18 cellular contexts compared by ENCODE assay signal in the genomic region with DNA sequence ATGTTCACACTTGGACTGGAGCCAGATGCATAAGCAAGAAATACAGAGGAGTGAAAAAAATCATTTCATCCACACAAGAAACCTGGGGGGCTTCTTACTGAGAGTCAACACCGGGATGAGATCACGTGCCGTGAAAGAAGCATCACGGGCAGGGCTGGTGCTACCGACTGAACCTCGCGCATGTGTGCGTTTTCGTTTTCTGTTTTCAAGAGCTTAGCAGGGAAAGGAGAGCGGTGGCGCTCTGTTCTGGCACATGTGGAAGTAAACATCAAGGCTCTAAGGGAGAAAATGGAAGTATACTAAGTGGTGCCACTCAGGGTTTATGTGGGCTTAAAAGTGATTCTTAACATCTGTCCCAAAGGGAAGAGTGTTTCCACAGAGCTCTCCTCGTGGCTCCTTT. TPM values are rescaled to one million over a fixed set of nuclear protein-coding genes. Genes with fewer than 3 reads are reported as not detected.
DNase-seq lines count a peak whose midpoint lies in the region; ATAC-seq and TF ChIP-seq lines count a peak whose summit lies in the region.
"Had no signal": no experiment of that assay in that cellular context is flagged by ENCODE, and none has a peak within 500 bp of the region (broad histone marks: within the 10 kb centered on the region; RNA-seq: fewer than 3 reads in every experiment).

No MANE protein-coding gene starts in this region.

- H3K9me3 ChIP-seq in Panc1 (ENCODE audit: control insufficient read depth, insufficient read depth, low read depth, low read length): no peaks in the 10 kb centered on the region
- H3K9me3 ChIP-seq in testis: no peaks in the 10 kb centered on the region
- H3K9me3 ChIP-seq in effector memory CD4-positive, alpha-beta T cell (ENCODE audit: control insufficient read depth, low read length): no peaks in the 10 kb centered on the region
- H3K9me3 ChIP-seq: BLaER1, body of pancreas, HAP-1 had no signal

- peaks cover 80% of the 10 kb centered on the region for H3K4me1 Mint-ChIP-seq in central memory CD8-positive, alpha-beta T cell
- peaks cover 94% of the 10 kb centered on the region for H3K4me1 Mint-ChIP-seq in nephron
- H3K4me1 Mint-ChIP-seq in MCF 10A (ENCODE audit: insufficient read depth, unreplicated experiment): peaks cover 60% of the 10 kb centered on the region

- H3K27me3 ChIP-seq in Panc1 (ENCODE audit: control insufficient read depth, insufficient read depth, low read length): no peaks in the 10 kb centered on the region
- H3K27me3 ChIP-seq in testis: no peaks in the 10 kb centered on the region
- H3K27me3 ChIP-seq in effector memory CD4-positive, alpha-beta T cell (replicated peaks; ENCODE audit: control insufficient read depth, insufficient read depth, low read length, poor library complexity, severe bottlenecking): no peaks in the 10 kb centered on the region
- H3K27me3 ChIP-seq: BLaER1, body of pancreas had no signal

- WGBS in testis, 2 donors: 74 to 83% methylated on average over 12 of the region's 12 CpGs

- peak overlapping the region; percentile 96 for H3K27ac ChIP-seq in Panc1 (ENCODE audit: low read length)
- peak overlapping the region; percentile 10 to 57 for H3K27ac ChIP-seq in testis
- H3K27ac ChIP-seq in effector memory CD4-positive, alpha-beta T cell (ENCODE audit: insufficient read depth, low read length, poor library complexity, severe bottlenecking): no peak overlapping the region
- H3K27ac ChIP-seq: BLaER1 had no signal

- intact Hi-C loops in Panc1 (cut with micrococcal nuclease; ENCODE audit: unreplicated experiment) (no loop called here), testis (cut with DNase I; ENCODE audit: low total_unique reads) (loop anchor here (5.0 kb wide), 1 partner anchor 55 kb away; a partner anchor contains a TSS), MCF 10A (cut with micrococcal nuclease) (loop anchor here (10.0 kb wide), 1 partner anchor 217 kb away; no protein-coding TSS in a partner anchor)

- H3K4me3 ChIP-seq in Panc1 (ENCODE audit: low read depth in 2 of 2, low read length in 2 of 2) (no peak overlapping the region), testis (no peak overlapping the region)
- H3K4me3 ChIP-seq in effector memory CD4-positive, alpha-beta T cell (ENCODE audit: insufficient read depth, low read depth, low read length, poor library complexity, severe bottlenecking): no peak overlapping the region
- H3K4me3 ChIP-seq: BLaER1, body of pancreas, HAP-1 had no signal

- BruUV-seq in Panc1 (replicated peaks; lab: Mats Ljungman, UMichigan): no TSS peak
- BruUV-seq in MCF 10A (replicated peaks; lab: Mats Ljungman, UMichigan): no TSS peak

- POLR2A ChIA-PET in Panc1 (lab: Charles Lee) (no interaction called here), MCF 10A (lab: Yijun Ruan, JAX) (interaction anchor here (2.5 kb wide), 1 partner anchor 12 kb away, joined by 7 read pairs; no protein-coding TSS in a partner anchor)

- in situ Hi-C loops in Panc1 (cut with HindIII; ENCODE audit: low pct_unique_long_range_greater_than_20kb, low sequenced_read_pairs): no loop called here

- no peak for ATAC-seq in Panc1
- ATAC-seq in central memory CD8-positive, alpha-beta T cell (replicated peaks; ENCODE audit: extremely low read depth, poor library complexity, severe bottlenecking): no peak
- ATAC-seq: body of pancreas had no signal

- H3K36me3 ChIP-seq in Panc1 (ENCODE audit: control insufficient read depth, insufficient read depth, low read length) (no peaks in the 10 kb centered on the region; the same call in 1 of the 2 replicates), testis (ENCODE audit: low read depth, missing control alignments) (no peaks in the 10 kb centered on the region)
- H3K36me3 ChIP-seq in effector memory CD4-positive, alpha-beta T cell (ENCODE audit: control insufficient read depth, insufficient read depth, low read length): no peaks in the 10 kb centered on the region

- no peak for DNase-seq in Panc1 (ENCODE audit: low read depth, low spot score)
- no peak for DNase-seq in central memory CD8-positive, alpha-beta T cell (ENCODE audit: low spot score in 2 of 2)
- no peak for DNase-seq in testis
- no peak for DNase-seq in effector memory CD4-positive, alpha-beta T cell
- DNase-seq in activated CD4-positive, CD25-positive, alpha-beta regulatory T cell treated with anti-CD3 and anti-CD28 coated beads, Interleukin-2, amount 50 U/mL, for 72 hours: no peak
- DNase-seq in MCF 10A (ENCODE audit: unreplicated experiment): no peak
- DNase-seq: activated effector memory CD4-positive, alpha-beta T cell treated with anti-CD3 and anti-CD28 coated beads, Interleukin-2, amount 50 U/mL, for 16 hours; DMS153; naive B cell; NCI-H446; NK-92 treated with Interleukin-12 subunit alpha and Interleukin-12 subunit beta, amount 100 ng/mL, for 24 hours; retina; stimulated activated CD4-positive, alpha-beta T cell treated with anti-CD3 and anti-CD28 coated beads, Interleukin-1b, Interleukin-23, amount 100 ng/mL, for 48 hours; T-helper 1 cell had no signal

- no peak for TF ChIP-seq POLR2A in testis (IDR thresholded peaks at IDR 0.05)

- no peaks in the 10 kb centered on the region for H3K9me3 Mint-ChIP-seq in central memory CD8-positive, alpha-beta T cell
- H3K9me3 Mint-ChIP-seq in nephron (no peaks in the 10 kb centered on the region), MCF 10A (ENCODE audit: unreplicated experiment) (no peaks in the 10 kb centered on the region)
- H3K9me3 Mint-ChIP-seq: naive B cell had no signal

- H3K27me3 Mint-ChIP-seq in central memory CD8-positive, alpha-beta T cell: no peaks in the 10 kb centered on the region
- no peaks in the 10 kb centered on the region for H3K27me3 Mint-ChIP-seq in nephron (ENCODE audit: low read depth)
- no peaks in the 10 kb centered on the region for H3K27me3 Mint-ChIP-seq in MCF 10A (ENCODE audit: insufficient read depth, unreplicated experiment)
- H3K27me3 Mint-ChIP-seq: naive B cell had no signal

- H3K4me3 Mint-ChIP-seq in central memory CD8-positive, alpha-beta T cell: no peak overlapping the region
- H3K4me3 Mint-ChIP-seq in nephron (peak overlapping the region in 1 of 3 experiments; percentile 9), MCF 10A (ENCODE audit: unreplicated experiment) (no peak overlapping the region)
- H3K4me3 Mint-ChIP-seq: naive B cell had no signal

- peaks cover 95% of the 10 kb centered on the region for H3K4me1 ChIP-seq in Panc1 (ENCODE audit: control insufficient read depth, insufficient read depth, low read length)
- peaks cover 61% of the 10 kb centered on the region for H3K4me1 ChIP-seq in testis
- no peaks in the 10 kb centered on the region for H3K4me1 ChIP-seq in effector memory CD4-positive, alpha-beta T cell (ENCODE audit: control insufficient read depth, insufficient read depth, low read length, poor library complexity, severe bottlenecking)

- TF ChIP-seq CTCF in Panc1 (IDR thresholded peaks at IDR 0.05): no peak
- TF ChIP-seq CTCF in nephron (IDR thresholded peaks at IDR 0.05; ENCODE audit: unreplicated experiment in 3 of 3): no peak
- TF ChIP-seq CTCF in testis (IDR thresholded peaks at IDR 0.05): no peak
- no peak for TF ChIP-seq CTCF in MCF 10A (IDR thresholded peaks at IDR 0.05; ENCODE audit: unreplicated experiment)

- peak overlapping the region; percentile 56 for H3K27ac Mint-ChIP-seq in central memory CD8-positive, alpha-beta T cell (ENCODE audit: low read depth)
- peak overlapping the region; percentile 88 to 92 (median 92) for H3K27ac Mint-ChIP-seq in nephron
- H3K27ac Mint-ChIP-seq in MCF 10A (ENCODE audit: low read depth, unreplicated experiment): no peak overlapping the region

- H3K36me3 Mint-ChIP-seq in central memory CD8-positive, alpha-beta T cell (ENCODE audit: insufficient read depth): peaks cover 4% of the 10 kb centered on the region
- peaks cover 46% of the 10 kb centered on the region for H3K36me3 Mint-ChIP-seq in nephron (ENCODE audit: low read depth)
- H3K36me3 Mint-ChIP-seq in MCF 10A (ENCODE audit: insufficient read depth, unreplicated experiment): peaks cover 24% of the 10 kb centered on the region

- CTCF ChIA-PET in Panc1 (lab: Charles Lee): no interaction called here
- CTCF ChIA-PET in MCF 10A (lab: Yijun Ruan, JAX): interaction anchor here (0.6 to 1.4 kb wide), 4 partner anchors 64 to 458 kb away, joined by 3 to 5 read pairs (median 3); no protein-coding TSS in a partner anchor

RNA-seq across cellular contexts. Expression of a gene that starts 55.9 kb away (rescaled TPM):
- total RNA-seq in Panc1 (2021; ENCODE audit: unreplicated experiment) (66.0 TPM), testis (100 to 1,000 TPM; 169 to 209 TPM), MCF 10A (2022) (31.3 and 31.7 TPM in 2 replicates)
- polyA plus RNA-seq in Panc1 (2012; ENCODE audit: insufficient read length): 61.2 TPM
- polyA plus RNA-seq in testis (ENCODE audit: insufficient read depth, low read depth, low replicate concordance): 72.9 TPM
